In genomic region chr7:103280803-103281155, GRCh38 we compare ENCODE assay signal across 8 cellular contexts. TPM values are rescaled to one million over a fixed set of nuclear protein-coding genes. Genes with fewer than 3 reads are reported as not detected.
DNase-seq lines count a peak whose midpoint lies in the region; ATAC-seq and TF ChIP-seq lines count a peak whose summit lies in the region.
"Not testable (repeated sequence)": the region's sequence is repeated elsewhere in the genome, so short reads cannot be mapped to it uniquely, and the experiment has no call there.

No MANE protein-coding gene starts in this region.

- not testable (repeated sequence) for H3K36me3 Mint-ChIP-seq in activated naive CD4-positive, alpha-beta T cell treated with anti-CD3 and anti-CD28 coated beads, Interleukin-2, amount 10 ng/mL, durations not matched to agents 7 days and 5 days; memory B cell

- not testable (repeated sequence) for H3K9me3 Mint-ChIP-seq in activated naive CD4-positive, alpha-beta T cell treated with anti-CD3 and anti-CD28 coated beads, Interleukin-2, amount 10 ng/mL, durations not matched to agents 7 days and 5 days; memory B cell

- not testable (repeated sequence) for H3K36me3 ChIP-seq in esophagus muscularis mucosa; skeletal muscle satellite cell (ENCODE audit: insufficient read depth, low read length)

- H3K4me1 ChIP-seq in esophagus muscularis mucosa: peaks cover 4 to 22% (median 16%) of the 10 kb centered on the region in 4 donors
- H3K4me1 ChIP-seq in skeletal muscle satellite cell (ENCODE audit: control insufficient read depth, insufficient read depth, low read length): not testable (repeated sequence)

- not testable (repeated sequence) for H3K27ac ChIP-seq in AG04450 (ENCODE audit: low read depth, low read length)
- peak overlapping the region; percentile 87 for H3K27ac ChIP-seq in RWPE1
- H3K27ac ChIP-seq in esophagus muscularis mucosa (replicated peaks in 1 of 4): peak overlapping the region; percentile 41 to 75 (median 58)

- 0% methylated on average over 17 of the region's 25 CpGs for WGBS in esophagus muscularis mucosa

- peak overlapping the region; percentile 30 for H3K9ac ChIP-seq in skeletal muscle satellite cell (ENCODE audit: low read depth, low read length)

- intact Hi-C loops in esophagus muscularis mucosa (cut with DNase I): not testable (repeated sequence)

- not testable (repeated sequence) for TF ChIP-seq POLR2A in esophagus muscularis mucosa (IDR thresholded peaks at IDR 0.05; ENCODE audit: low read depth)

- ATAC-seq in GM19035 (IDR thresholded peaks at IDR 0.05; ENCODE audit: unreplicated experiment) (peak; percentile 26), HG03196 (IDR thresholded peaks at IDR 0.05; ENCODE audit: unreplicated experiment) (peak; percentile 10)
- not testable (repeated sequence) for ATAC-seq in memory B cell (ENCODE audit: low read depth)

- peak overlapping the region; percentile 71 for H3K27ac Mint-ChIP-seq in activated naive CD4-positive, alpha-beta T cell treated with anti-CD3 and anti-CD28 coated beads, Interleukin-2, amount 10 ng/mL, durations not matched to agents 7 days and 5 days
- H3K27ac Mint-ChIP-seq in memory B cell: peak overlapping the region; percentile 97

- POLR2A ChIA-PET in AG04450 (lab: Yijun Ruan, JAX): interaction anchor here (0.9 kb wide), 1 partner anchor 16 kb away, joined by 4 read pairs; the partner anchor contains the start of gene PMPCB
- POLR2A ChIA-PET in RWPE1 (lab: Yijun Ruan, JAX; ENCODE audit: low non-redundant PET): not testable (repeated sequence)

- peak overlapping the region; percentile 73 for H3K4me3 Mint-ChIP-seq in activated naive CD4-positive, alpha-beta T cell treated with anti-CD3 and anti-CD28 coated beads, Interleukin-2, amount 10 ng/mL, durations not matched to agents 7 days and 5 days
- H3K4me3 Mint-ChIP-seq in memory B cell: peak overlapping the region; percentile 98

- H3K27me3 Mint-ChIP-seq in activated naive CD4-positive, alpha-beta T cell treated with anti-CD3 and anti-CD28 coated beads, Interleukin-2, amount 10 ng/mL, durations not matched to agents 7 days and 5 days: peaks cover 11% of the 10 kb centered on the region
- not testable (repeated sequence) for H3K27me3 Mint-ChIP-seq in memory B cell

- CTCF ChIA-PET in AG04450 (lab: Charles Lee); RWPE1 (lab: Yijun Ruan, JAX); activated naive CD4-positive, alpha-beta T cell treated with anti-CD3 and anti-CD28 coated beads, Interleukin-2, amount 10 ng/mL, durations not matched to agents 7 days and 5 days (lab: Charles Lee): not testable (repeated sequence)

- not testable (repeated sequence) for H3K9me3 ChIP-seq in AG04450 (ENCODE audit: control insufficient read depth, insufficient read depth, low read length); esophagus muscularis mucosa; skeletal muscle satellite cell (replicated peaks; ENCODE audit: low read length)

- H3K4me2 ChIP-seq in skeletal muscle satellite cell (ENCODE audit: low read length): peak overlapping the region; percentile 98

- not testable (repeated sequence) for H3K27me3 ChIP-seq in AG04450 (ENCODE audit: control insufficient read depth, insufficient read depth, low read length); esophagus muscularis mucosa; skeletal muscle satellite cell (ENCODE audit: control insufficient read depth, insufficient read depth, low read length)

- TF ChIP-seq CTCF in AG04450 (IDR thresholded peaks at IDR 0.05; ENCODE audit: low read depth, low read length); RWPE1 (conservative IDR thresholded peaks at IDR 0.05; ENCODE audit: low read depth); esophagus muscularis mucosa (IDR thresholded peaks at IDR 0.05): not testable (repeated sequence)

- not testable (repeated sequence) for TF ChIP-seq EP300 in esophagus muscularis mucosa (IDR thresholded peaks at IDR 0.05)

- DNase-seq in AG04450 (ENCODE audit: low read depth, low spot score); RWPE1 (ENCODE audit: low spot score); esophagus muscularis mucosa (ENCODE audit: extremely low spot score); memory B cell (ENCODE audit: low spot score in 2 of 2): not testable (repeated sequence)
- DNase-seq in activated naive CD4-positive, alpha-beta T cell treated with anti-CD3 and anti-CD28 coated beads, Interleukin-2, amount 10 ng/mL, durations not matched to agents 7 days and 5 days: peak; percentile 27

- H3K4me3 ChIP-seq in AG04450 (ENCODE audit: low read depth, low read length) (peak overlapping the region; percentile 65), esophagus muscularis mucosa (peak overlapping the region; percentile 62 to 67 (median 63)), skeletal muscle satellite cell (ENCODE audit: low read length) (peak overlapping the region; percentile 82)

- H3K4me1 Mint-ChIP-seq in activated naive CD4-positive, alpha-beta T cell treated with anti-CD3 and anti-CD28 coated beads, Interleukin-2, amount 10 ng/mL, durations not matched to agents 7 days and 5 days: peaks cover 28% of the 10 kb centered on the region
- peaks cover 10% of the 10 kb centered on the region for H3K4me1 Mint-ChIP-seq in memory B cell

RNA-seq across cellular contexts. Expression of gene PMPCB, which starts 16.5 kb away (rescaled TPM):
- polyA plus RNA-seq in AG04450 (2011; rRNA removed): 77.6 and 91.9 TPM in 2 replicates
- 31.5 and 37.7 TPM in 2 replicates for polyA minus RNA-seq in AG04450 (2011; rRNA and poly(A)+ RNA removed)
- total RNA-seq in esophagus muscularis mucosa: 10 to 100 TPM; 48.9 to 59.6 (median 50.6) TPM
- total RNA-seq in skeletal muscle satellite cell (2012; rRNA removed): 51.5 and 62.6 TPM in 2 replicates
